ENCODE assay signal across 8 cellular contexts in genomic region chr20:41135187-41135887, GRCh38. TPM values are rescaled to one million over a fixed set of nuclear protein-coding genes. Genes with fewer than 3 reads are reported as not detected.
DNase-seq lines count a peak whose midpoint lies in the region; ATAC-seq lines count a peak whose summit lies in the region.

No MANE protein-coding gene starts in this region.

- H3K36me3 Mint-ChIP-seq in activated naive CD8-positive, alpha-beta T cell treated with anti-CD3 and anti-CD28 coated beads for 36 hours: peaks cover 24% of the 10 kb centered on the region

- no peaks in the 10 kb centered on the region for H3K9me3 ChIP-seq in iPS-18a (ENCODE audit: control insufficient read depth, low read depth, low read length)

- H3K27me3 Mint-ChIP-seq in activated naive CD8-positive, alpha-beta T cell treated with anti-CD3 and anti-CD28 coated beads for 36 hours: no peaks in the 10 kb centered on the region

- no peak overlapping the region for H3K4me3 Mint-ChIP-seq in activated naive CD8-positive, alpha-beta T cell treated with anti-CD3 and anti-CD28 coated beads for 36 hours

- peaks cover 10% of the 10 kb centered on the region for H3K27me3 ChIP-seq in iPS-18a (ENCODE audit: control insufficient read depth, insufficient read depth, low read length)

- H3K9ac ChIP-seq in iPS-18a (ENCODE audit: low read length): no peak overlapping the region

- H3K4me3 ChIP-seq in iPS-18a (ENCODE audit: low read length): peak overlapping the region; percentile 24

- peak; percentile 49 for DNase-seq in COLO668 (lab: John Stamatoyannopoulos, UW; ENCODE audit: unreplicated experiment)
- peak; percentile 39 for DNase-seq in HT1080 (ENCODE audit: low read depth)
- DNase-seq in SK-N-DZ (ENCODE audit: low spot score): peak; percentile 82
- DNase-seq in activated naive CD8-positive, alpha-beta T cell treated with anti-CD3 and anti-CD28 coated beads for 36 hours: peak; percentile 63
- DNase-seq in stimulated activated CD4-positive, alpha-beta T cell treated with anti-CD3 and anti-CD28 coated beads, Interleukin-4, amount 100 ng/mL, for 24 hours: peak; percentile 68

- H3K27ac Mint-ChIP-seq in activated naive CD8-positive, alpha-beta T cell treated with anti-CD3 and anti-CD28 coated beads for 36 hours: no peak overlapping the region

- peaks cover 49% of the 10 kb centered on the region for H3K4me1 Mint-ChIP-seq in activated naive CD8-positive, alpha-beta T cell treated with anti-CD3 and anti-CD28 coated beads for 36 hours

- no peak overlapping the region for H3K27ac ChIP-seq in iPS-18a (ENCODE audit: low read length)

- ATAC-seq in HG03175 (IDR thresholded peaks at IDR 0.05; ENCODE audit: unreplicated experiment) (no peak), HG03196 (IDR thresholded peaks at IDR 0.05; ENCODE audit: unreplicated experiment) (no peak)

- peaks cover 32% of the 10 kb centered on the region for H3K4me1 ChIP-seq in iPS-18a (ENCODE audit: control insufficient read depth, low read depth, low read length)

- no peaks in the 10 kb centered on the region for H3K9me3 Mint-ChIP-seq in activated naive CD8-positive, alpha-beta T cell treated with anti-CD3 and anti-CD28 coated beads for 36 hours

- no peaks in the 10 kb centered on the region for H3K36me3 ChIP-seq in iPS-18a (ENCODE audit: control insufficient read depth, low read depth, low read length)

RNA-seq across cellular contexts. Expression of gene PLCG1, which starts 2.0 kb away (rescaled TPM):
- total RNA-seq in HT1080 (2014; rRNA removed; shearing (Covaris generic)): 55.5 and 72.1 TPM in 2 replicates
- polyA plus RNA-seq in HT1080 (2015; cell fraction: cytosol; rRNA removed): 28.9 and 29.5 TPM in 2 replicates
- polyA plus RNA-seq in HT1080 (2015; cell fraction: nucleus; rRNA removed): 186 and 188 TPM in 2 replicates
- 137 and 176 TPM in 2 replicates for polyA plus RNA-seq in SK-N-DZ (2014; cell fraction: cytosol; rRNA removed)
- polyA plus RNA-seq in SK-N-DZ (2014; cell fraction: nucleus; rRNA removed): 1,191 and 1,360 TPM in 2 replicates
- 100 to 1,000 TPM; 156 to 162 TPM for total RNA-seq in activated naive CD8-positive, alpha-beta T cell treated with anti-CD3 and anti-CD28 coated beads for 36 hours
